26 cellular contexts compared by ENCODE assay signal in the genomic region with DNA sequence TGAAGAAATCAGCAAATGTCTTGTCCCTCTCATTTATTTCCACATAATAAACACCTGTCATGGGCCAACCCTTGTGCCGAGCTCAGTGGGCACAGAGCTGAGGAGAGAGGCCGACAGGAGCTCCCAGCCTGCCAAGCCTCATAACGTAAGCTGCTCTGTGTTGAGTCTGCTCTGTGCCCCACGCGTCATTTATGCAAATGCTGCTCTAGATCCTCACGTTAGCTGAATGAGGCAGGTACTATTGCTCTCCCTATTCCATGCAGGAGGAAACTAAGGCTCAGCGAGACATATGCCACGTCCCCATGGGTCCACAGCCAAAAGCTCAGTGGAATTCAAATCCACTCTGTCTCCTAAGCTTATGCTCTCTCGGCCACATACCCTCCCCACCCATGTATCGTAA. TPM values are rescaled to one million over a fixed set of nuclear protein-coding genes. Genes with fewer than 3 reads are reported as not detected.
"Had no signal": no experiment of that assay in that cellular context is flagged by ENCODE, and none has a peak within 500 bp of the region (broad histone marks: within the 10 kb centered on the region; RNA-seq: fewer than 3 reads in every experiment).

No MANE protein-coding gene starts in this region.

- H3K9me3 ChIP-seq: body of pancreas, SJCRH30, SK-N-SH had no signal

- H3K27me3 Mint-ChIP-seq: activated CD4-positive, alpha-beta memory T cell treated with anti-CD3 and anti-CD28 coated beads, Interleukin-2, amount 10 ng/mL, durations not matched to agents 7 days and 5 days; activated CD4-positive, alpha-beta T cell treated with anti-CD3 and anti-CD28 coated beads for 36 hours; activated T-helper 17 cell treated with anti-CD3 and anti-CD28 coated beads, Interleukin-2, amount 50 U/mL, for 72 hours; central memory CD8-positive, alpha-beta T cell had no signal

- H3K4me2 ChIP-seq: SK-N-SH had no signal

- DNase-seq: activated CD4-positive, alpha-beta memory T cell treated with anti-CD3 and anti-CD28 coated beads, Interleukin-2, amount 10 ng/mL, durations not matched to agents 7 days and 5 days; activated CD4-positive, alpha-beta T cell treated with anti-CD3 and anti-CD28 coated beads for 36 hours; activated CD4-positive, alpha-beta T cell treated with anti-CD3 and anti-CD28 coated beads, Interleukin-2, amount 50 U/mL, for 1 hour; activated gamma-delta T cell treated with Interleukin-2 at 50 U/mL for 16 hours; activated naive CD4-positive, alpha-beta T cell treated with anti-CD3 and anti-CD28 coated beads, Interleukin-2, amount 50 U/mL, for 16 hours; activated T-cell treated with anti-CD3 and anti-CD28 coated beads for 4 hours; activated T-cell treated with anti-CD3 and anti-CD28 coated beads, Interleukin-2, amount 50 U/mL, for 48 hours; aorta; body of pancreas; Kasumi-1; KBM-7; NCI-H146; NCI-H187 treated with DMSO at 0.1 percent for 48 hours; NCI-H2081 treated with DMSO at 0.1 percent for 48 hours; NCI-H446 treated with DMSO at 0.1 percent for 48 hours; NCI-H524 treated with DMSO at 0.1 percent for 48 hours; NCI-H82; SJCRH30; SK-N-SH; T-helper 1 cell had no signal

- ATAC-seq: activated CD4-positive, alpha-beta T cell treated with anti-CD3 and anti-CD28 coated beads for 36 hours; activated T-helper 17 cell treated with anti-CD3 and anti-CD28 coated beads, Interleukin-2, amount 50 U/mL, for 72 hours; body of pancreas; Right ventricle myocardium inferior had no signal

- H3K27ac ChIP-seq: body of pancreas, SJCRH30, VCaP had no signal

- H3K4me3 Mint-ChIP-seq: activated CD4-positive, alpha-beta memory T cell treated with anti-CD3 and anti-CD28 coated beads, Interleukin-2, amount 10 ng/mL, durations not matched to agents 7 days and 5 days; activated CD4-positive, alpha-beta T cell treated with anti-CD3 and anti-CD28 coated beads for 36 hours; activated T-helper 17 cell treated with anti-CD3 and anti-CD28 coated beads, Interleukin-2, amount 50 U/mL, for 72 hours; central memory CD8-positive, alpha-beta T cell had no signal

- H3K4me1 Mint-ChIP-seq: activated CD4-positive, alpha-beta memory T cell treated with anti-CD3 and anti-CD28 coated beads, Interleukin-2, amount 10 ng/mL, durations not matched to agents 7 days and 5 days; activated CD4-positive, alpha-beta T cell treated with anti-CD3 and anti-CD28 coated beads for 36 hours; activated T-helper 17 cell treated with anti-CD3 and anti-CD28 coated beads, Interleukin-2, amount 50 U/mL, for 72 hours; central memory CD8-positive, alpha-beta T cell had no signal

- FAIRE-seq: bronchial epithelial cell had no signal

- H3K4me3 ChIP-seq: body of pancreas, SJCRH30 had no signal

- H3K9me3 Mint-ChIP-seq: activated CD4-positive, alpha-beta memory T cell treated with anti-CD3 and anti-CD28 coated beads, Interleukin-2, amount 10 ng/mL, durations not matched to agents 7 days and 5 days; activated T-helper 17 cell treated with anti-CD3 and anti-CD28 coated beads, Interleukin-2, amount 50 U/mL, for 72 hours; central memory CD8-positive, alpha-beta T cell had no signal

- H3K27ac Mint-ChIP-seq: activated CD4-positive, alpha-beta memory T cell treated with anti-CD3 and anti-CD28 coated beads, Interleukin-2, amount 10 ng/mL, durations not matched to agents 7 days and 5 days; activated CD4-positive, alpha-beta T cell treated with anti-CD3 and anti-CD28 coated beads for 36 hours; activated T-helper 17 cell treated with anti-CD3 and anti-CD28 coated beads, Interleukin-2, amount 50 U/mL, for 72 hours had no signal

- H3K4me1 ChIP-seq: body of pancreas had no signal

RNA-seq across cellular contexts. Expression of gene EFCAB12, which starts 41.5 kb away (rescaled TPM):
- total RNA-seq: bronchial epithelial cell, Right ventricle myocardium inferior, RPMI7951, SJCRH30 had no signal
